In the genomic region with DNA sequence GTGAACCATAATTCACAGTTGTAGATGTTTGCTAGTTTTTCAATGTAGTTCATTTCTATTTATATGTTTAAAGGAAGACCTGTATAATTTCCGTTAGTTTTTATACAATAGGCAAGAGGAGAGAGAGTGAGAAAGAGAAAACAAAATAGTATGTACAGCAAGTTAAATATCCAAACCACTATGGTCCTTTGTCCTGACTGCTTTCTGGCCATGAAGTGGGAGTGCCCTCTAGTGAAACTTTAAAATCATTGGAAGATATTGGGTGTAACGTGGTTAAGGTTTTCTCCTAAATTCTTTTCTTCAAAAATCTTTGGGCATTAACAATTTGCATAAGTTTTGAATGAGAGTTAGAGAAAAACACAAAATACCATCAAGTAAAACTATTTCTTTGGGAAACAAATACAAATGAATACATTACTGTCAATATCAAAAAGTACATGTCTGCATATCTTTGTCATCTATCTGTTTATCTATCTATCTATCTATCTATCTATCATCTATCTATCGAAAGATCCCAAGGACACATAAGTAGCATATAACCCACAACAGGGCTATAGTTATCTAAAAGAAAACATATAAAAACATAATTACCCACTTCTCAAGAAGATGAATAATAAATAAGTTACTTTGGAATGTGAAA, we compare ENCODE assay signal across 1 cellular context.
TF ChIP-seq lines count a peak whose summit lies in the region.

No MANE protein-coding gene starts in this region.

TF ChIP-seq in H1, 55 proteins besides CTCF, POLR2A, EP300 and RAD21 (continued from another document):
- TF ChIP-seq EGR1 (IDR thresholded peaks at IDR 0.05; ENCODE audit: borderline replicate concordance, low read depth, low read length) (no peak), BACH1 (IDR thresholded peaks at IDR 0.05; ENCODE audit: low read length) (no peak), RXRA (IDR thresholded peaks at IDR 0.05; ENCODE audit: insufficient read depth, low read depth, low read length) (no peak), TBP (IDR thresholded peaks at IDR 0.05; ENCODE audit: low read depth, low read length) (no peak), SP1 (IDR thresholded peaks at IDR 0.05; ENCODE audit: low read depth, low read length) (no peak), JUND (IDR thresholded peaks at IDR 0.05; ENCODE audit: low read length) (no peak)
TF ChIP-seq in H1: peak in this region for 0.
